In genomic region chr9:109244179-109245132, GRCh38 we compare ENCODE assay signal across 8 cellular contexts.
DNase-seq lines count a peak whose midpoint lies in the region; ATAC-seq and TF ChIP-seq lines count a peak whose summit lies in the region.

No MANE protein-coding gene starts in this region.

- H3K9me3 ChIP-seq in heart left ventricle, result no peaks in the 10 kb centered on the region

- no peaks in the 10 kb centered on the region for H3K36me3 Mint-ChIP-seq in activated naive CD4-positive, alpha-beta T cell treated with anti-CD3 and anti-CD28 coated beads, Interleukin-2, amount 50 U/mL, for 72 hours

- peaks cover 0 to 17% (median 2%) of the 10 kb centered on the region in 12 donors for H3K4me1 ChIP-seq in heart left ventricle

- H3K36me3 ChIP-seq in heart left ventricle, result no peaks in the 10 kb centered on the region

- H3K27ac ChIP-seq in heart left ventricle, result peak overlapping the region in 1 of 12 donors; percentile 53

- DNase-seq in DMS79 (lab: John Stamatoyannopoulos, UW), result peak; percentile 2
- peak; percentile 61 for DNase-seq in M059J (ENCODE audit: low read depth)
- peak; percentile 76 for DNase-seq in SK-N-DZ (ENCODE audit: low spot score)
- peak in 1 of 2 donors; percentile 76 for DNase-seq in activated naive CD4-positive, alpha-beta T cell treated with anti-CD3 and anti-CD28 coated beads, Interleukin-2, amount 50 U/mL, for 72 hours (ENCODE audit: low spot score in 2 of 2)
- DNase-seq in heart left ventricle, result peak; percentile 42 to 79 (median 58)
- peak; percentile 30 for DNase-seq in pulmonary artery endothelial cell (ENCODE audit: low read depth, low spot score)

- TF ChIP-seq POLR2A in heart left ventricle (IDR thresholded peaks at IDR 0.05), result no peak

- TF ChIP-seq CTCF in heart left ventricle (IDR thresholded peaks at IDR 0.05), result peak; percentile 89 to 95 (median 93)

- intact Hi-C loops in heart left ventricle (cut with DNase I), result loop anchor here (1.0 to 10.0 kb wide), 13 partner anchors 73 to 280 kb away; partner anchors contain the start of gene EPB41L4B (in 6 of the 10)

- 24 to 27% (median 24%) methylated on average over 9 of the region's 9 CpGs for WGBS in heart left ventricle, 4 donors

- H3K4me3 ChIP-seq in heart left ventricle, result no peak overlapping the region

- H3K27me3 ChIP-seq in heart left ventricle, result peaks cover 0 to 6% (median 0%) of the 10 kb centered on the region in 9 donors

- no peak overlapping the region for H3K27ac Mint-ChIP-seq in activated naive CD4-positive, alpha-beta T cell treated with anti-CD3 and anti-CD28 coated beads, Interleukin-2, amount 50 U/mL, for 72 hours

- peak; percentile 95 for ATAC-seq in GM21786 (IDR thresholded peaks at IDR 0.05; ENCODE audit: unreplicated experiment)
- peak; percentile 71 to 87 for ATAC-seq in activated naive CD4-positive, alpha-beta T cell treated with anti-CD3 and anti-CD28 coated beads, Interleukin-2, amount 50 U/mL, for 72 hours
- peak; percentile 68 to 89 (median 82) for ATAC-seq in heart left ventricle
- no peak for ATAC-seq in HG03196 (IDR thresholded peaks at IDR 0.05; ENCODE audit: unreplicated experiment)

- H3K9me3 Mint-ChIP-seq in activated naive CD4-positive, alpha-beta T cell treated with anti-CD3 and anti-CD28 coated beads, Interleukin-2, amount 50 U/mL, for 72 hours, result no peaks in the 10 kb centered on the region
